In the genomic region with DNA sequence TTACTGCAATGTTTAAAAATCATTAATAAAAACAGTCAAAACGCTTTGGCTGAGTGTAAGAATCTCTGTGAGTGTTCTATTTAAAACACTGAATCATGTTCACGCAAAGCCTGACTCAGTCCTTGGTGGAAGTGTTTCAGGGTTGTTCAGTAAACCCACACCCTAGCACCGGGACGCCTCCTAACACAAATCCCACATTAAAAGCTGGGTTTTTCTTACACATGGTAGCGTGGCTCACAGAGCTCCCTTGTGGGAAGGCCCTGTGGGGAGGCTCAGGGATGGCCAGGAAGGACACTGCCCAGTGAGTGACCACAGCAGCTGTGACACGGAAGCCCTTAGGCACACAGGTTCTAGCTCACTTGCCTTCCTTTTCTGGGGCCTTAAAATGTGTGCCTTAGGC, we compare ENCODE assay signal across 8 cellular contexts.
DNase-seq lines count a peak whose midpoint lies in the region; FAIRE-seq and TF ChIP-seq lines count a peak whose summit lies in the region.

No MANE protein-coding gene starts in this region.

- FAIRE-seq in RCC 7860 (lab: Jason Lieb, UNC) (peak; percentile 85), bronchial epithelial cell (lab: Jason Lieb, UNC) (no peak)

- H3K9me3 ChIP-seq in OCI-LY7 (ENCODE audit: low read length): no peaks in the 10 kb centered on the region

- CTCF ChIA-PET in OCI-LY7 (lab: Charles Lee; ENCODE audit: unreplicated experiment): no interaction called here

- H3K79me2 ChIP-seq in ACC112 (ENCODE audit: control insufficient read depth, insufficient read depth, low read length, unreplicated experiment) (no peaks in the 10 kb centered on the region), OCI-LY7 (ENCODE audit: insufficient read depth, low read depth, low read length) (no peaks in the 10 kb centered on the region)

- peak overlapping the region; percentile 84 for H3K27ac ChIP-seq in ACC112 (ENCODE audit: low read depth, low read length)
- no peak overlapping the region for H3K27ac ChIP-seq in OCI-LY7 (ENCODE audit: low read depth, low read length, poor library complexity, severe bottlenecking)

- H3K36me3 ChIP-seq in ACC112 (ENCODE audit: insufficient read depth, low read length) (no peaks in the 10 kb centered on the region), bronchial epithelial cell (ENCODE audit: control insufficient read depth, insufficient read depth, low read length) (no peaks in the 10 kb centered on the region), OCI-LY7 (ENCODE audit: insufficient read depth, low read length) (no peaks in the 10 kb centered on the region)

- H3K4me1 ChIP-seq in ACC112 (ENCODE audit: control insufficient read depth, insufficient read depth, low read length, unreplicated experiment) (peaks cover 46% of the 10 kb centered on the region), OCI-LY7 (ENCODE audit: insufficient read depth, low read length, poor library complexity, severe bottlenecking) (peaks cover 6% of the 10 kb centered on the region)

- no TSS peak for BruUV-seq in OCI-LY7 (replicated peaks; lab: Mats Ljungman, UMichigan)

- peak overlapping the region; percentile 57 for H2AFZ ChIP-seq in ACC112 (ENCODE audit: low read length, unreplicated experiment)
- no peak overlapping the region for H2AFZ ChIP-seq in OCI-LY7 (ENCODE audit: low read length)

- no peak for TF ChIP-seq CTCF in bronchial epithelial cell (IDR thresholded peaks at IDR 0.05; ENCODE audit: insufficient read depth, low read length, severe bottlenecking)
- no peak for TF ChIP-seq CTCF in OCI-LY7 (conservative IDR thresholded peaks at IDR 0.05; ENCODE audit: low read length)

- H3K27me3 ChIP-seq in ACC112 (ENCODE audit: insufficient read depth, low read length): no peaks in the 10 kb centered on the region
- no peaks in the 10 kb centered on the region for H3K27me3 ChIP-seq in bronchial epithelial cell (ENCODE audit: control insufficient read depth, insufficient read depth, low read length)

- H3K4me3 ChIP-seq in ACC112 (ENCODE audit: low read depth, low read length): no peak overlapping the region
- H3K4me3 ChIP-seq in bronchial epithelial cell (ENCODE audit: low read depth, low read length): no peak overlapping the region
- H3K4me3 ChIP-seq in OCI-LY7 (ENCODE audit: low read depth, low read length, poor library complexity, severe bottlenecking): no peak overlapping the region

- POLR2A ChIA-PET in OCI-LY7 (lab: Charles Lee): interaction anchor here (0.7 to 1.3 kb wide), 2 partner anchors 9 to 52 kb away, joined by 3 read pairs; no protein-coding TSS in a partner anchor

- intact Hi-C loops in OCI-LY7 (cut with micrococcal nuclease; ENCODE audit: unreplicated experiment): no loop called here

- H4K20me1 ChIP-seq in OCI-LY7 (ENCODE audit: insufficient read depth, low read length): no peaks in the 10 kb centered on the region

- H3K9me2 ChIP-seq in OCI-LY7 (ENCODE audit: insufficient read depth, low read length): no peaks in the 10 kb centered on the region

- DNase-seq in RCC 7860 (ENCODE audit: low spot score) (peak; percentile 74), bronchial epithelial cell (ENCODE audit: low read depth) (peak; percentile 69), non-pigmented ciliary epithelial cell (ENCODE audit: low read depth) (peak; percentile 64), OCI-LY7 (ENCODE audit: low spot score) (no peak), OCI-M1 (lab: John Stamatoyannopoulos, UW) (no peak), NCI-H1105 treated with DMSO at 0.1 percent for 48 hours (lab: John Stamatoyannopoulos, UW) (no peak), NCI-H82 treated with DMSO at 0.1 percent for 48 hours (lab: John Stamatoyannopoulos, UW; ENCODE audit: unreplicated experiment) (no peak)

- H3K4me2 ChIP-seq in OCI-LY7 (ENCODE audit: low read length): no peak overlapping the region

Comparison
In these comparisons a context has a peak if more than half of its experiments do, and no peak if none do; other contexts are left out.
1. DNase-seq: peak in RCC 7860 (single experiment), bronchial epithelial cell (single experiment) and non-pigmented ciliary epithelial cell (single experiment); none in OCI-LY7 (single experiment), OCI-M1 (single experiment), NCI-H1105 treated with DMSO at 0.1 percent for 48 hours (single experiment) and NCI-H82 treated with DMSO at 0.1 percent for 48 hours (single experiment).